Comparison of ENCODE assay signal across 31 cellular contexts in genomic region chr1:161790587-161791317, GRCh38.
"Had no signal": no experiment of that assay in that cellular context is flagged by ENCODE, and none has a peak within 500 bp of the region (broad histone marks: within the 10 kb centered on the region; RNA-seq: fewer than 3 reads in every experiment).

No MANE protein-coding gene starts in this region.

- H3K27ac ChIP-seq: brain microvascular endothelial cell, Peyer's patch, WERI-Rb-1 had no signal

- H3K4me1 ChIP-seq: Peyer's patch had no signal

- H3K27me3 ChIP-seq: brain microvascular endothelial cell, Peyer's patch had no signal

- DNase-seq: activated CD4-positive, alpha-beta memory T cell treated with anti-CD3 and anti-CD28 coated beads, Interleukin-2, amount 10 ng/mL, durations not matched to agents 7 days and 5 days; activated CD4-positive, alpha-beta T cell treated with anti-CD3 and anti-CD28 coated beads for 1 hour; activated CD4-positive, alpha-beta T cell treated with anti-CD3 and anti-CD28 coated beads for 48 hours; activated CD4-positive, CD25-positive, alpha-beta regulatory T cell; activated CD8-positive, alpha-beta memory T cell treated with anti-CD3 and anti-CD28 coated beads for 24 hours; activated CD8-positive, alpha-beta memory T cell treated with anti-CD3 and anti-CD28 coated beads, Interleukin-2, amount 10 ng/mL, durations not matched to agents 7 days and 5 days; activated CD8-positive, alpha-beta memory T cell treated with anti-CD3 and anti-CD28 coated beads, Interleukin-2, amount 50 U/mL, for 48 hours; activated effector memory CD4-positive, alpha-beta T cell treated with anti-CD3 and anti-CD28 coated beads, Interleukin-2, amount 50 U/mL, for 16 hours; activated naive CD4-positive, alpha-beta T cell; activated naive CD4-positive, alpha-beta T cell treated with anti-CD3 and anti-CD28 coated beads, Interleukin-2, amount 50 U/mL, for 16 hours; activated naive CD8-positive, alpha-beta T cell treated with anti-CD3 and anti-CD28 coated beads for 36 hours; activated T-cell treated with anti-CD3 and anti-CD28 coated beads, Interleukin-2, amount 50 U/mL, for 48 hours; amniotic stem cell; aorta; brain microvascular endothelial cell; caudate nucleus; NCI-H1092 treated with DMSO at 0.1 percent for 48 hours; NCI-H1417; NCI-H146; NCI-H187; NCI-H2029 treated with DMSO at 0.1 percent for 48 hours; NCI-H2107; NCI-H2171; NCI-H510A; NCI-H526; NCI-H748 treated with DMSO at 0.1 percent for 48 hours; NK-92 treated with Interleukin-12 subunit alpha and Interleukin-12 subunit beta, amount 100 ng/mL, for 24 hours; PC-3; Peyer's patch; RPMI8226; WERI-Rb-1 had no signal

- H3K9me3 ChIP-seq: Peyer's patch had no signal

- H3K4me3 ChIP-seq: Peyer's patch had no signal

- ATAC-seq: activated CD8-positive, alpha-beta memory T cell treated with anti-CD3 and anti-CD28 coated beads, Interleukin-2, amount 10 ng/mL, durations not matched to agents 7 days and 5 days; PC-3 had no signal

- H3K36me3 ChIP-seq: brain microvascular endothelial cell had no signal
